Comparison of ENCODE assay signal across 20 cellular contexts in genomic region chr3:78165876-78166275, GRCh38.
DNase-seq lines count a peak whose midpoint lies in the region; ATAC-seq and TF ChIP-seq lines count a peak whose summit lies in the region.
"Had no signal": no experiment of that assay in that cellular context is flagged by ENCODE, and none has a peak within 500 bp of the region (broad histone marks: within the 10 kb centered on the region; RNA-seq: fewer than 3 reads in every experiment).

No MANE protein-coding gene starts in this region.

- H3K4me3 Mint-ChIP-seq in effector memory CD8-positive, alpha-beta T cell: no peak overlapping the region
- H3K4me3 Mint-ChIP-seq: CD8-positive, alpha-beta T cell; stimulated activated naive B cell treated with anti-CD40 and anti-IgM and Interleukin-4, amounts not matched to agents 10 μg/mL and 1 μg/mL and 100 μg/mL, for 72 hours had no signal

- H3K27me3 ChIP-seq in kidney epithelial cell (ENCODE audit: control insufficient read depth, insufficient read depth, low read length): no peaks in the 10 kb centered on the region

- H3K36me3 Mint-ChIP-seq in effector memory CD8-positive, alpha-beta T cell (ENCODE audit: insufficient read depth): no peaks in the 10 kb centered on the region
- H3K36me3 Mint-ChIP-seq: CD8-positive, alpha-beta T cell; stimulated activated naive B cell treated with anti-CD40 and anti-IgM and Interleukin-4, amounts not matched to agents 10 μg/mL and 1 μg/mL and 100 μg/mL, for 72 hours had no signal

- in situ Hi-C loops in astrocyte of the cerebellum (cut with HindIII; ENCODE audit: low sequenced_read_pairs): no loop called here

- TF ChIP-seq CTCF in astrocyte of the cerebellum (IDR thresholded peaks at IDR 0.05; ENCODE audit: low read depth, low read length, missing control alignments) (peak; percentile 31), kidney epithelial cell (IDR thresholded peaks at IDR 0.05; ENCODE audit: insufficient read depth, low read length, poor library complexity, severe bottlenecking) (peak; percentile 31), omental fat pad (IDR thresholded peaks at IDR 0.05) (no peak)

- no peaks in the 10 kb centered on the region for H3K36me3 ChIP-seq in kidney epithelial cell (ENCODE audit: control insufficient read depth, insufficient read depth, low read length)
- H3K36me3 ChIP-seq: lower lobe of right lung had no signal

- no peaks in the 10 kb centered on the region for H3K27me3 Mint-ChIP-seq in effector memory CD8-positive, alpha-beta T cell
- H3K27me3 Mint-ChIP-seq: stimulated activated naive B cell treated with anti-CD40 and anti-IgM and Interleukin-4, amounts not matched to agents 10 μg/mL and 1 μg/mL and 100 μg/mL, for 72 hours had no signal

- H3K4me3 ChIP-seq in astrocyte of the cerebellum (ENCODE audit: low read depth, low read length) (no peak overlapping the region), kidney epithelial cell (ENCODE audit: low read depth, low read length) (no peak overlapping the region)
- H3K4me3 ChIP-seq: lower lobe of right lung had no signal

- H3K9me3 Mint-ChIP-seq in effector memory CD8-positive, alpha-beta T cell: peaks cover 8 to 12% of the 10 kb centered on the region in 2 donors
- H3K9me3 Mint-ChIP-seq: stimulated activated naive B cell treated with anti-CD40 and anti-IgM and Interleukin-4, amounts not matched to agents 10 μg/mL and 1 μg/mL and 100 μg/mL, for 72 hours had no signal

- ATAC-seq in omental fat pad (ENCODE audit: low FRiP score): no peak
- no peak for ATAC-seq in effector memory CD8-positive, alpha-beta T cell (replicated peaks)
- ATAC-seq: CD8-positive, alpha-beta T cell; lower lobe of right lung; Panc1; stimulated activated naive B cell treated with anti-CD40 and anti-IgM and Interleukin-4, amounts not matched to agents 10 μg/mL and 1 μg/mL and 100 μg/mL, for 72 hours had no signal

- DNase-seq in NCI-H1092 treated with DMSO at 0.1 percent for 48 hours (lab: John Stamatoyannopoulos, UW) (peak; percentile 18), NCI-H1092 (lab: John Stamatoyannopoulos, UW) (no peak), ELR (ENCODE audit: low read depth) (peak; percentile 23), astrocyte of the cerebellum (ENCODE audit: low read depth) (no peak), kidney epithelial cell (ENCODE audit: low read depth) (no peak), omental fat pad (ENCODE audit: low spot score) (no peak), NCI-H1105 (lab: John Stamatoyannopoulos, UW) (no peak)
- no peak for DNase-seq in effector memory CD8-positive, alpha-beta T cell
- DNase-seq: activated CD4-positive, alpha-beta T cell treated with anti-CD3 and anti-CD28 coated beads for 4 hours; activated CD8-positive, alpha-beta memory T cell treated with anti-CD3 and anti-CD28 coated beads, Interleukin-2, amount 50 U/mL, for 48 hours; activated naive CD4-positive, alpha-beta T cell; CD8-positive, alpha-beta T cell; effector CD4-positive, alpha-beta T cell; lower lobe of right lung; NCI-H226; posterior cingulate gyrus; stimulated activated CD4-positive, alpha-beta T cell treated with anti-CD3 and anti-CD28 coated beads, Interleukin-12 subunit alpha, Interleukin-12 subunit beta, amount 100 ng/mL, for 4 hours; stimulated activated naive B cell treated with anti-CD40 and anti-IgM and Interleukin-4, amounts not matched to agents 10 μg/mL and 1 μg/mL and 100 μg/mL, for 72 hours; trophoblast cell had no signal

- no peaks in the 10 kb centered on the region for H3K4me1 Mint-ChIP-seq in effector memory CD8-positive, alpha-beta T cell (ENCODE audit: low read depth in 2 of 2)
- H3K4me1 Mint-ChIP-seq: stimulated activated naive B cell treated with anti-CD40 and anti-IgM and Interleukin-4, amounts not matched to agents 10 μg/mL and 1 μg/mL and 100 μg/mL, for 72 hours had no signal

- no peak overlapping the region for H3K27ac Mint-ChIP-seq in effector memory CD8-positive, alpha-beta T cell
- H3K27ac Mint-ChIP-seq: CD8-positive, alpha-beta T cell; stimulated activated naive B cell treated with anti-CD40 and anti-IgM and Interleukin-4, amounts not matched to agents 10 μg/mL and 1 μg/mL and 100 μg/mL, for 72 hours had no signal

Comparison
In these comparisons a context has a peak if more than half of its experiments do, and no peak if none do; other contexts are left out.
1. DNase-seq: peak in NCI-H1092 treated with DMSO at 0.1 percent for 48 hours (single experiment) and ELR (single experiment); none in NCI-H1092 (single experiment), astrocyte of the cerebellum (single experiment), kidney epithelial cell (single experiment), omental fat pad (single experiment), NCI-H1105 (single experiment) and effector memory CD8-positive, alpha-beta T cell (0 of 3).
2. CTCF ChIP-seq: peak in astrocyte of the cerebellum (single experiment) and kidney epithelial cell (single experiment); none in omental fat pad (0 of 3).